ENCODE assay signal across 28 cellular contexts in genomic region chr2:26991717-26992116, GRCh38.
"Had no signal": no experiment of that assay in that cellular context is flagged by ENCODE, and none has a peak within 500 bp of the region (broad histone marks: within the 10 kb centered on the region; RNA-seq: fewer than 3 reads in every experiment).

No MANE protein-coding gene starts in this region.

- FAIRE-seq: TTC549 had no signal

- H3K36me3 ChIP-seq: ascending aorta, cardiac muscle cell, Peyer's patch, SJSA1 had no signal

- DNase-seq: activated CD4-positive, alpha-beta T cell treated with anti-CD3 and anti-CD28 coated beads, Interleukin-2, amount 10 ng/mL, durations not matched to agents 24 days and 14 days; activated CD4-positive, alpha-beta T cell treated with anti-CD3 and anti-CD28 coated beads, Interleukin-2, amount 50 U/mL, for 48 hours; activated CD8-positive, alpha-beta T cell treated with anti-CD3 and anti-CD28 coated beads, Interleukin-2, amount 10 ng/mL, durations not matched to agents 7 days and 5 days; activated gamma-delta T cell; activated naive CD4-positive, alpha-beta T cell treated with Interleukin-2 at 50 U/mL for 16 hours; activated naive CD8-positive, alpha-beta T cell treated with anti-CD3 and anti-CD28 coated beads, Interleukin-2, amount 10 ng/mL, durations not matched to agents 7 days and 5 days; activated T-cell treated with anti-CD3 and anti-CD28 coated beads, Interleukin-2, amount 50 U/mL, for 24 hours; amygdala; MM.1S; NCI-H1092; NCI-H1436 treated with DMSO at 0.1 percent for 48 hours; NCI-H187; NCI-H2029 treated with DMSO at 0.1 percent for 48 hours; NCI-H2107; NCI-H2171; NCI-H510A; NCI-H526; NCI-H748 treated with DMSO at 0.1 percent for 48 hours; NK-92 treated with Interleukin-12 subunit alpha and Interleukin-12 subunit beta, amount 100 ng/mL, for 24 hours; PC-3; RPMI8226; SHP77 treated with DMSO at 0.1 percent for 48 hours; SK-N-SH had no signal

- H3K9ac ChIP-seq: SK-N-SH had no signal

- H3K27ac ChIP-seq: ascending aorta, cardiac muscle cell, Peyer's patch, SJSA1 had no signal

- H3K4me2 ChIP-seq: SK-N-SH had no signal

- H3K4me3 ChIP-seq: ascending aorta, cardiac muscle cell, Peyer's patch, SJSA1 had no signal

- ATAC-seq: activated CD8-positive, alpha-beta T cell treated with anti-CD3 and anti-CD28 coated beads, Interleukin-2, amount 10 ng/mL, durations not matched to agents 7 days and 5 days; PC-3 had no signal

- H3K4me1 ChIP-seq: ascending aorta, Peyer's patch had no signal

- H3K27me3 ChIP-seq: ascending aorta, cardiac muscle cell, Peyer's patch, SJSA1 had no signal

- H3K9me3 ChIP-seq: ascending aorta, Peyer's patch, SK-N-SH had no signal
